ENCODE assay signal across 24 cellular contexts in the genomic region with DNA sequence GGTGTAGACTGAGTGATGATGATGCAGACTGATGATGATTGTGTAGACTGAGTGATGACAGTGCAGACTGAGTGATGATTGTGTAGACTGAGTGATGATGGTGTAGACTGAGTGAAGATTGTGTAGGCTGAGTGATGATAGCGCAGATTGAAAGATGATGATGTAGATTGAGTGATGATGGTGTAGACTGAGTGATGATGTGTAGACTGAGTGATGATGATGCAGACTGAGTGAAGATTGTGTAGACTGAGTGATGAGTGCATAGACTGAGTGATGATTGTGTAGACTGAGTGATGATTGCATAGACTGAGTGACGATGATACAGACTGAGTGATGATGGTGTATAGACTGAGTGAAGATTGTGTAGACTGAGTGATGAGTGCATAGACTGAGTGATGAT. TPM values are rescaled to one million over a fixed set of nuclear protein-coding genes. Genes with fewer than 3 reads are reported as not detected.
DNase-seq lines count a peak whose midpoint lies in the region; ATAC-seq, FAIRE-seq and TF ChIP-seq lines count a peak whose summit lies in the region.
"Had no signal": no experiment of that assay in that cellular context is flagged by ENCODE, and none has a peak within 500 bp of the region (broad histone marks: within the 10 kb centered on the region; RNA-seq: fewer than 3 reads in every experiment).

No MANE protein-coding gene starts in this region.

- H2AFZ ChIP-seq in GM12878 (ENCODE audit: control insufficient read depth, low read depth, low read length), result no peak overlapping the region
- no peak overlapping the region for H2AFZ ChIP-seq in keratinocyte (ENCODE audit: control insufficient read depth, low read length)

- RAD21 ChIA-PET in GM12878 (lab: Charles Lee; ENCODE audit: unreplicated experiment), result no interaction called here

- no peak for TF ChIP-seq EP300 in GM12878 (IDR thresholded peaks at IDR 0.05; ENCODE audit: borderline replicate concordance in 1 of 2, control insufficient read depth in 1 of 2, low read depth in 2 of 2, low read length in 2 of 2)

- no peaks in the 10 kb centered on the region for H3K9me1 ChIP-seq in keratinocyte (ENCODE audit: control insufficient read depth, extremely low read depth, insufficient read depth, low read length)

- H3K27ac ChIP-seq in HEK293 (ENCODE audit: extremely low read depth, low read depth, low read length), result no peak overlapping the region
- no peak overlapping the region for H3K27ac ChIP-seq in GM12878 (ENCODE audit: control insufficient read depth, insufficient read depth)
- H3K27ac ChIP-seq in keratinocyte (ENCODE audit: control insufficient read depth, insufficient read depth, low read length), result no peak overlapping the region
- no peak overlapping the region for H3K27ac ChIP-seq in endodermal cell (ENCODE audit: low read depth, low read length)
- H3K27ac ChIP-seq: HL-60 had no signal

- H3K36me3 ChIP-seq in HEK293 (ENCODE audit: control insufficient read depth in 2 of 2, insufficient read depth in 1 of 2, low read length in 2 of 2), result peaks cover 0 to 9% of the 10 kb centered on the region in 2 experiments; a peak in 1 of 3 replicates
- no peaks in the 10 kb centered on the region for H3K36me3 ChIP-seq in GM12878 (ENCODE audit: control insufficient read depth in 2 of 2, insufficient read depth in 2 of 2, low read length in 1 of 2)
- no peaks in the 10 kb centered on the region for H3K36me3 ChIP-seq in keratinocyte (ENCODE audit: control insufficient read depth in 2 of 2, extremely low read depth in 1 of 2, insufficient read depth in 2 of 2, low read length in 2 of 2)
- peaks cover 16% of the 10 kb centered on the region for H3K36me3 ChIP-seq in endodermal cell (ENCODE audit: control insufficient read depth, insufficient read depth, low read length)
- H3K36me3 ChIP-seq: BE2C had no signal

- no TSS peak for BruUV-seq in GM12878 (replicated peaks; lab: Mats Ljungman, UMichigan)

- peaks cover 16% of the 10 kb centered on the region for H3K9me3 Mint-ChIP-seq in endodermal cell

- SMC1A ChIA-PET in GM12878 (lab: Charles Lee; ENCODE audit: uncharacterized antibody, unreplicated experiment), result no interaction called here

- no peak for TF ChIP-seq CTCF in HEK293 (tag by site-specific recombination; IDR thresholded peaks at IDR 0.05)
- no peak for TF ChIP-seq CTCF in GM12878 (IDR thresholded peaks at IDR 0.05 in 2 of 3, conservative IDR thresholded peaks at IDR 0.05 in 1 of 3; ENCODE audit: control insufficient read depth in 2 of 3, extremely low read depth in 1 of 3, insufficient read depth in 1 of 3, low read depth in 3 of 3, low read length in 3 of 3)
- TF ChIP-seq CTCF in keratinocyte (optimal IDR thresholded peaks at IDR 0.05 in 1 of 3, IDR thresholded peaks at IDR 0.05 in 1 of 3, conservative IDR thresholded peaks at IDR 0.05 in 1 of 3; ENCODE audit: extremely low read depth in 1 of 3, insufficient read depth in 2 of 3, low read length in 3 of 3), result no peak
- no peak for TF ChIP-seq CTCF in endodermal cell (conservative IDR thresholded peaks at IDR 0.05)

- ATAC-seq in GM12878 (no peak), Right ventricle myocardium inferior (no peak), GM21381 (IDR thresholded peaks at IDR 0.05; ENCODE audit: unreplicated experiment) (no peak)
- ATAC-seq: HCT116 had no signal

- 49% methylated on average over 2 of the region's 2 CpGs for WGBS in GM12878 (ENCODE audit: insufficient coverage, insufficient replicate concordance, low lambda C conversion rate, missing lambda C conversion rate)
- WGBS in endodermal cell (ENCODE audit: insufficient coverage in 1 of 2, insufficient read length in 1 of 2), 2 experiments, result 90 to 96% methylated on average over 1 to 2 of the region's 2 CpGs

- no peak for TF ChIP-seq RAD21 in GM12878 (IDR thresholded peaks at IDR 0.05; ENCODE audit: insufficient read depth, low read depth, low read length)

- H3K4me2 ChIP-seq in GM12878 (ENCODE audit: control insufficient read depth, insufficient read depth) (no peak overlapping the region), keratinocyte (ENCODE audit: control insufficient read depth, extremely low read depth, insufficient read depth, low read depth, low read length) (no peak overlapping the region)

- intact Hi-C loops in GM12878 (cut with micrococcal nuclease; ENCODE audit: unreplicated experiment), result no loop called here
- intact Hi-C loops in Right ventricle myocardium inferior (cut with DNase I), result no loop called here

- FAIRE-seq in GM12891 (lab: Jason Lieb, UNC) (peak; percentile 47), GM12878 (lab: Jason Lieb, UNC) (peak; percentile 73), keratinocyte (lab: Jason Lieb, UNC) (peak; percentile 78)
- FAIRE-seq: A204.1 had no signal

- dilution Hi-C loops in keratinocyte (cut with MboI; ENCODE audit: extremely low pct_ligation_motif_present, low sequenced_read_pairs), result no loop called here

- POLR2A ChIA-PET in HEK293 (lab: Yijun Ruan, JAX), result no interaction called here
- POLR2A ChIA-PET in GM12878 (lab: Charles Lee), result no interaction called here

- H3K27me3 ChIP-seq in GM12878 (replicated peaks in 1 of 2; ENCODE audit: control insufficient read depth in 2 of 2, insufficient read depth in 2 of 2, low read length in 1 of 2), result no peaks in the 10 kb centered on the region
- no peaks in the 10 kb centered on the region for H3K27me3 ChIP-seq in keratinocyte (ENCODE audit: control insufficient read depth, extremely low read depth, insufficient read depth, low read length)
- H3K27me3 ChIP-seq in endodermal cell (ENCODE audit: control insufficient read depth, insufficient read depth, low read length, poor library complexity, severe bottlenecking), result no peaks in the 10 kb centered on the region
- H3K27me3 ChIP-seq: BE2C had no signal

- no peaks in the 10 kb centered on the region for H3K4me1 ChIP-seq in HEK293 (ENCODE audit: control insufficient read depth, insufficient read depth, low read length)
- H3K4me1 ChIP-seq in GM12878 (ENCODE audit: control insufficient read depth, insufficient read depth, low read length), result no peaks in the 10 kb centered on the region
- H3K4me1 ChIP-seq in keratinocyte (ENCODE audit: control insufficient read depth, extremely low read depth, insufficient read depth, low read length), result peaks cover 20% of the 10 kb centered on the region
- no peaks in the 10 kb centered on the region for H3K4me1 ChIP-seq in endodermal cell (ENCODE audit: control insufficient read depth, insufficient read depth, low read length)
- H3K4me1 ChIP-seq: BE2C had no signal

- CTCF ChIA-PET in HEK293 (lab: Yijun Ruan, JAX), result interaction anchor here (1.0 kb wide), 1 partner anchor 83 kb away, joined by 3 read pairs; no protein-coding TSS in a partner anchor
- CTCF ChIA-PET in GM12878 (lab: Yijun Ruan, JAX), result no interaction called here

- no peaks in the 10 kb centered on the region for H3K79me2 ChIP-seq in GM12878 (ENCODE audit: control insufficient read depth, insufficient read depth, low read length)
- H3K79me2 ChIP-seq in keratinocyte (ENCODE audit: control insufficient read depth, insufficient read depth, low read length), result no peaks in the 10 kb centered on the region

- no peaks in the 10 kb centered on the region for H3K9me3 ChIP-seq in HEK293 (ENCODE audit: control insufficient read depth, insufficient read depth, low read depth, low read length)
- H3K9me3 ChIP-seq in GM12878 (replicated peaks; ENCODE audit: control insufficient read depth, insufficient read depth, low read length), result no peaks in the 10 kb centered on the region
- H3K9me3 ChIP-seq in keratinocyte (ENCODE audit: control insufficient read depth, low read depth, low read length), result no peaks in the 10 kb centered on the region
- peaks cover 11% of the 10 kb centered on the region for H3K9me3 ChIP-seq in endodermal cell (ENCODE audit: control insufficient read depth, low read length)
- H3K9me3 ChIP-seq: BE2C had no signal

- peaks cover 25% of the 10 kb centered on the region for H3K36me3 Mint-ChIP-seq in endodermal cell (ENCODE audit: low read depth)
- H3K36me3 Mint-ChIP-seq: CD4-positive, CD25-positive, alpha-beta regulatory T cell had no signal

- H3K27me3 Mint-ChIP-seq in endodermal cell (ENCODE audit: insufficient read depth), result peaks cover 29% of the 10 kb centered on the region
- H3K27me3 Mint-ChIP-seq: CD4-positive, CD25-positive, alpha-beta regulatory T cell; CD8-positive, alpha-beta memory T cell; IgD-negative memory B cell had no signal

- no peak overlapping the region for H3K4me3 ChIP-seq in HEK293 (ENCODE audit: low read depth, low read length)
- no peak overlapping the region for H3K4me3 ChIP-seq in GM12878
- no peak overlapping the region for H3K4me3 ChIP-seq in keratinocyte (ENCODE audit: control insufficient read depth in 2 of 3, extremely low read depth in 1 of 3, insufficient read depth in 2 of 3, low read depth in 1 of 3, low read length in 3 of 3)
- H3K4me3 ChIP-seq in endodermal cell (ENCODE audit: low read length), result no peak overlapping the region

- H3K9ac ChIP-seq in GM12878 (ENCODE audit: control insufficient read depth, insufficient read depth, low read length) (no peak overlapping the region), keratinocyte (ENCODE audit: control insufficient read depth, extremely low read depth, insufficient read depth, low read length) (no peak overlapping the region), endodermal cell (ENCODE audit: extremely low read depth, low read length, poor library complexity, severe bottlenecking) (no peak overlapping the region)

- H4K20me1 ChIP-seq in GM12878 (ENCODE audit: control insufficient read depth, insufficient read depth), result no peaks in the 10 kb centered on the region
- no peaks in the 10 kb centered on the region for H4K20me1 ChIP-seq in keratinocyte (ENCODE audit: control insufficient read depth, extremely low read depth, insufficient read depth, low read length)

- in situ Hi-C loops in GM12878 (cut with MboI), result no loop called here

- DNase-seq in GM12891 (ENCODE audit: insufficient read length, low spot score) (no peak), GM12878 (ENCODE audit: low read depth, low spot score) (no peak), keratinocyte (ENCODE audit: low read depth, low spot score) (no peak), Right ventricle myocardium inferior (ENCODE audit: missing footprints) (no peak), endodermal cell (no peak)
- DNase-seq: ACHN; BE2C; C1 segment of cervical spinal cord; CD4-positive, CD25-positive, alpha-beta regulatory T cell; CD8-positive, alpha-beta memory T cell; COR-L47; DMS 273 treated with DMSO at 0.1 percent for 48 hours; DMS53; DND-41; EL; H7; Kasumi-1; KG1 had no signal

- no peak overlapping the region for H3K4me3 Mint-ChIP-seq in endodermal cell
- H3K4me3 Mint-ChIP-seq: CD4-positive, CD25-positive, alpha-beta regulatory T cell; CD8-positive, alpha-beta memory T cell; IgD-negative memory B cell had no signal

- no peaks in the 10 kb centered on the region for H3K4me1 Mint-ChIP-seq in endodermal cell
- H3K4me1 Mint-ChIP-seq: CD4-positive, CD25-positive, alpha-beta regulatory T cell; CD8-positive, alpha-beta memory T cell; IgD-negative memory B cell had no signal

- H3K27ac Mint-ChIP-seq in endodermal cell, result no peak overlapping the region
- H3K27ac Mint-ChIP-seq: CD4-positive, CD25-positive, alpha-beta regulatory T cell; CD8-positive, alpha-beta memory T cell; IgD-negative memory B cell had no signal

- TF ChIP-seq POLR2A in GM12891 (IDR thresholded peaks at IDR 0.05; ENCODE audit: low read depth, low read length) (no peak), GM12878 (IDR thresholded peaks at IDR 0.05; ENCODE audit: low read depth, low read length) (no peak)

RNA-seq across cellular contexts. Expression of a gene that starts 28.7 kb away (rescaled TPM):
- polyA plus RNA-seq in GM12891 (2012; ENCODE audit: low read depth, missing spikeins), result 0.14 TPM
- not detected in 2 replicates for total RNA-seq in GM12878 (2013; cell fraction: nucleolus; rRNA removed)
- total RNA-seq in GM12878 (2014; rRNA removed) (0.11 and 0.16 TPM in 2 replicates), GM12878 (2014; rRNA removed; fragmentation: Illumina TruSeq; extraction: Trizol) (not detected in 2 replicates), GM12878 (2021) (0.13 TPM in 1 of 2 replicates, not detected in the other), Right ventricle myocardium inferior (8.9 TPM), endodermal cell (10 to 100 TPM; 55.9 to 57.7 TPM)
- 0.71 TPM for polyA plus RNA-seq in GM12878 (2011; ENCODE audit: low read depth)
- polyA plus RNA-seq in GM12878 (2011; rRNA removed) (0.43 and 0.72 TPM in 2 replicates), GM12878 (2014; fragmentation: Illumina TruSeq; extraction: Trizol) (0.06 and 0.29 TPM in 2 replicates), GM12878 (2014; fragmentation: Nextera tagmentation; extraction: Ambion mirVana) (under 1 TPM in 1 of 2 experiments, not detected in 1; 0.13 TPM), GM12878 (2014; rRNA removed) (0.05 and 0.17 TPM in 2 replicates), GM12878 (2016; fragmentation: Nextera tagmentation; extraction: Ambion mirVana) (under 1 TPM in 1 of 2 experiments, not detected in 1; 0.15 TPM), keratinocyte (23.2 to 51.7 TPM (median 32.3 TPM) in 3 replicates)
- polyA plus RNA-seq in GM12878 (2011; cell fraction: cytosol; rRNA removed), result 0.39 and 0.64 TPM in 2 replicates
- polyA plus RNA-seq in GM12878 (2011; cell fraction: nucleus; rRNA removed), result 0.13 and 0.25 TPM in 2 replicates
- 0.95 and 1.3 TPM in 2 replicates for polyA plus RNA-seq in GM12878 (2012)
- polyA minus RNA-seq in GM12878 (2011; rRNA and poly(A)+ RNA removed), result 0.15 and 0.59 TPM in 2 replicates
- polyA minus RNA-seq in GM12878 (2011; cell fraction: cytosol; rRNA and poly(A)+ RNA removed), result 0.62 TPM in 1 of 2 replicates, not detected in the other
- polyA minus RNA-seq in GM12878 (2011; cell fraction: nucleus; rRNA and poly(A)+ RNA removed), result not detected in 2 replicates
- 16.6 TPM for polyA plus RNA-seq in keratinocyte (2011; ENCODE audit: low read depth)
- polyA plus RNA-seq in keratinocyte (2011; cell fraction: cytosol; rRNA removed), result 31.0 and 43.8 TPM in 2 replicates
- polyA plus RNA-seq in keratinocyte (2011; cell fraction: nucleus; rRNA removed), result 13.1 and 14.0 TPM in 2 replicates
- 14.4 and 52.2 TPM in 2 replicates for polyA plus RNA-seq in keratinocyte (2012; ENCODE audit: low replicate concordance)
- polyA minus RNA-seq in keratinocyte, result 7.1 to 27.6 TPM (median 15.5 TPM) in 3 replicates
- 15.0 TPM for polyA minus RNA-seq in keratinocyte (2011; cell fraction: cytosol; rRNA and poly(A)+ RNA removed)
- 4.2 and 9.9 TPM in 2 replicates for polyA minus RNA-seq in keratinocyte (2011; cell fraction: nucleus; rRNA and poly(A)+ RNA removed)
- polyA plus RNA-seq in endodermal cell (2013, experiment 1 of 2), result 20.4 TPM
- 20.4 TPM for polyA plus RNA-seq in endodermal cell (2013, experiment 2 of 2)

RNA-seq across cellular contexts. Expression of a gene that starts 32.5 kb away (rescaled TPM):
- polyA plus RNA-seq in GM12891 (2012; ENCODE audit: low read depth, missing spikeins), result 21.6 TPM
- 8.5 and 9.6 TPM in 2 replicates for total RNA-seq in GM12878 (2013; cell fraction: nucleolus; rRNA removed)
- total RNA-seq in GM12878 (2014; rRNA removed), result 24.8 and 25.8 TPM in 2 replicates
- total RNA-seq in GM12878 (2014; rRNA removed; fragmentation: Illumina TruSeq; extraction: Trizol), result 29.8 and 30.1 TPM in 2 replicates
- total RNA-seq in GM12878 (2021), result 23.2 and 23.7 TPM in 2 replicates
- polyA plus RNA-seq in GM12878 (2011; ENCODE audit: low read depth), result 9.8 TPM
- 44.0 and 57.2 TPM in 2 replicates for polyA plus RNA-seq in GM12878 (2011; rRNA removed)
- 19.5 and 20.2 TPM in 2 replicates for polyA plus RNA-seq in GM12878 (2011; cell fraction: cytosol; rRNA removed)
- polyA plus RNA-seq in GM12878 (2011; cell fraction: nucleus; rRNA removed), result 17.6 and 22.8 TPM in 2 replicates
- polyA plus RNA-seq in GM12878 (2012), result 17.4 and 20.0 TPM in 2 replicates
- 42.4 and 53.5 TPM in 2 replicates for polyA plus RNA-seq in GM12878 (2014; fragmentation: Illumina TruSeq; extraction: Trizol)
- polyA plus RNA-seq in GM12878 (2014; fragmentation: Nextera tagmentation; extraction: Ambion mirVana), result 10 to 100 TPM; 23.7 to 24.0 TPM
- 30.4 and 41.1 TPM in 2 replicates for polyA plus RNA-seq in GM12878 (2014; rRNA removed)
- 10 to 100 TPM; 54.0 to 55.1 TPM for polyA plus RNA-seq in GM12878 (2016; fragmentation: Nextera tagmentation; extraction: Ambion mirVana)
- 11.6 and 14.5 TPM in 2 replicates for polyA minus RNA-seq in GM12878 (2011; rRNA and poly(A)+ RNA removed)
- 6.8 and 7.2 TPM in 2 replicates for polyA minus RNA-seq in GM12878 (2011; cell fraction: cytosol; rRNA and poly(A)+ RNA removed)
- polyA minus RNA-seq in GM12878 (2011; cell fraction: nucleus; rRNA and poly(A)+ RNA removed), result 5.6 and 8.3 TPM in 2 replicates
- polyA plus RNA-seq in keratinocyte, result 20.7 to 38.1 TPM (median 30.7 TPM) in 3 replicates
- polyA plus RNA-seq in keratinocyte (2011; ENCODE audit: low read depth), result 9.6 TPM
- polyA plus RNA-seq in keratinocyte (2011; cell fraction: cytosol; rRNA removed), result 18.7 and 37.1 TPM in 2 replicates
- 36.4 and 43.1 TPM in 2 replicates for polyA plus RNA-seq in keratinocyte (2011; cell fraction: nucleus; rRNA removed)
- 14.0 and 19.9 TPM in 2 replicates for polyA plus RNA-seq in keratinocyte (2012; ENCODE audit: low replicate concordance)
- polyA minus RNA-seq in keratinocyte, result 3.7 to 12.9 TPM (median 11.0 TPM) in 3 replicates
- 12.1 TPM for polyA minus RNA-seq in keratinocyte (2011; cell fraction: cytosol; rRNA and poly(A)+ RNA removed)
- 5.2 and 12.8 TPM in 2 replicates for polyA minus RNA-seq in keratinocyte (2011; cell fraction: nucleus; rRNA and poly(A)+ RNA removed)
- 17.3 TPM for total RNA-seq in Right ventricle myocardium inferior
- 10 to 100 TPM in 1 of 2 donors, 1 to 10 TPM in 1; 8.4 to 12.5 TPM for total RNA-seq in endodermal cell
- polyA plus RNA-seq in endodermal cell (2013, experiment 1 of 2), result 24.5 TPM
- polyA plus RNA-seq in endodermal cell (2013, experiment 2 of 2), result 21.3 TPM

RNA-seq across cellular contexts. Expression of a gene that starts 32.7 kb away (rescaled TPM):
- polyA plus RNA-seq in GM12891 (2012; ENCODE audit: low read depth, missing spikeins), result 8.9 TPM
- total RNA-seq in GM12878 (2013; cell fraction: nucleolus; rRNA removed), result 48.0 and 48.8 TPM in 2 replicates
- 19.7 and 19.9 TPM in 2 replicates for total RNA-seq in GM12878 (2014; rRNA removed)
- total RNA-seq in GM12878 (2014; rRNA removed; fragmentation: Illumina TruSeq; extraction: Trizol), result 24.6 and 26.2 TPM in 2 replicates
- 25.6 and 25.9 TPM in 2 replicates for total RNA-seq in GM12878 (2021)
- 5.3 TPM for polyA plus RNA-seq in GM12878 (2011; ENCODE audit: low read depth)
- polyA plus RNA-seq in GM12878 (2011; rRNA removed), result 10.2 and 14.3 TPM in 2 replicates
- polyA plus RNA-seq in GM12878 (2011; cell fraction: cytosol; rRNA removed), result 4.2 and 4.8 TPM in 2 replicates
- 27.7 and 42.3 TPM in 2 replicates for polyA plus RNA-seq in GM12878 (2011; cell fraction: nucleus; rRNA removed)
- 9.3 and 10.0 TPM in 2 replicates for polyA plus RNA-seq in GM12878 (2012)
- polyA plus RNA-seq in GM12878 (2014; fragmentation: Illumina TruSeq; extraction: Trizol), result 30.8 and 35.5 TPM in 2 replicates
- polyA plus RNA-seq in GM12878 (2014; fragmentation: Nextera tagmentation; extraction: Ambion mirVana), result 1 to 10 TPM; 5.8 to 7.1 TPM
- polyA plus RNA-seq in GM12878 (2014; rRNA removed), result 23.1 and 26.5 TPM in 2 replicates
- polyA plus RNA-seq in GM12878 (2016; fragmentation: Nextera tagmentation; extraction: Ambion mirVana), result 10 to 100 TPM; 16.4 to 17.0 TPM
- polyA minus RNA-seq in GM12878 (2011; rRNA and poly(A)+ RNA removed), result 11.3 and 13.5 TPM in 2 replicates
- 5.7 and 9.2 TPM in 2 replicates for polyA minus RNA-seq in GM12878 (2011; cell fraction: cytosol; rRNA and poly(A)+ RNA removed)
- polyA minus RNA-seq in GM12878 (2011; cell fraction: nucleus; rRNA and poly(A)+ RNA removed), result 14.5 and 22.4 TPM in 2 replicates
- 4.0 to 8.3 TPM (median 6.7 TPM) in 3 replicates for polyA plus RNA-seq in keratinocyte
- polyA plus RNA-seq in keratinocyte (2011; ENCODE audit: low read depth), result 13.7 TPM
- 1.9 and 2.8 TPM in 2 replicates for polyA plus RNA-seq in keratinocyte (2011; cell fraction: cytosol; rRNA removed)
- polyA plus RNA-seq in keratinocyte (2011; cell fraction: nucleus; rRNA removed), result 16.8 and 20.0 TPM in 2 replicates
- polyA plus RNA-seq in keratinocyte (2012; ENCODE audit: low replicate concordance), result 3.9 and 9.1 TPM in 2 replicates
- polyA minus RNA-seq in keratinocyte, result 3.9 to 14.7 TPM (median 5.6 TPM) in 3 replicates
- 2.9 TPM for polyA minus RNA-seq in keratinocyte (2011; cell fraction: cytosol; rRNA and poly(A)+ RNA removed)
- polyA minus RNA-seq in keratinocyte (2011; cell fraction: nucleus; rRNA and poly(A)+ RNA removed), result 6.3 and 11.6 TPM in 2 replicates
- 6.7 TPM for total RNA-seq in Right ventricle myocardium inferior
- 10 to 100 TPM; 12.4 to 14.5 TPM for total RNA-seq in endodermal cell
- polyA plus RNA-seq in endodermal cell (2013, experiment 1 of 2), result 18.5 TPM
- polyA plus RNA-seq in endodermal cell (2013, experiment 2 of 2), result 19.7 TPM
